In genomic region chr1:118785246-118785645, GRCh38 we compare ENCODE assay signal across 17 cellular contexts.
A peak's percentile ranks its signal among the peaks of the same experiment; 100 is the strongest.
DNase-seq lines count a peak whose midpoint lies in the region; ATAC-seq, FAIRE-seq and TF ChIP-seq lines count a peak whose summit lies in the region.
"Had no signal": no experiment of that assay in that cellular context is flagged by ENCODE, and none has a peak within 500 bp of the region (broad histone marks: within the 10 kb centered on the region; RNA-seq: fewer than 3 reads in every experiment).

No MANE protein-coding gene starts in this region.

- H3K36me3 ChIP-seq in DND-41 (ENCODE audit: insufficient read depth, low read length) (no peaks in the 10 kb centered on the region), neural progenitor cell (no peaks in the 10 kb centered on the region), small intestine (ENCODE audit: control insufficient read depth in 2 of 2, insufficient read depth in 2 of 2, low read length in 2 of 2) (no peaks in the 10 kb centered on the region)
- H3K36me3 ChIP-seq: gastroesophageal sphincter, sigmoid colon had no signal

- 53 to 74% (median 54%) methylated on average over 2 of the region's 2 CpGs for WGBS in small intestine, 3 donors

- no peaks in the 10 kb centered on the region for H3K27me3 ChIP-seq in DND-41 (ENCODE audit: insufficient read depth, low read length, poor library complexity)
- H3K27me3 ChIP-seq in neural progenitor cell = no peaks in the 10 kb centered on the region
- no peaks in the 10 kb centered on the region for H3K27me3 ChIP-seq in small intestine (ENCODE audit: control insufficient read depth in 2 of 2, insufficient read depth in 2 of 2, low read length in 2 of 2)
- H3K27me3 ChIP-seq: gastroesophageal sphincter, sigmoid colon had no signal

- H3K27ac Mint-ChIP-seq in neural progenitor cell = no peak overlapping the region
- H3K27ac Mint-ChIP-seq: activated T-cell treated with anti-CD3 and anti-CD28 coated beads, Interleukin-2, amount 50 U/mL, for 72 hours; CD8-positive, alpha-beta memory T cell; effector memory CD8-positive, alpha-beta T cell; naive thymus-derived CD8-positive, alpha-beta T cell had no signal

- ATAC-seq in DND-41 (ENCODE audit: insufficient read depth, low read depth) (peak; percentile 88), HG03378 (IDR thresholded peaks at IDR 0.05; ENCODE audit: unreplicated experiment) (no peak)
- ATAC-seq: activated T-cell treated with anti-CD3 and anti-CD28 coated beads, Interleukin-2, amount 50 U/mL, for 72 hours; effector memory CD8-positive, alpha-beta T cell; gastroesophageal sphincter; left colon; naive thymus-derived CD8-positive, alpha-beta T cell had no signal

- H3K4me3 Mint-ChIP-seq in neural progenitor cell = no peak overlapping the region
- H3K4me3 Mint-ChIP-seq: activated T-cell treated with anti-CD3 and anti-CD28 coated beads, Interleukin-2, amount 50 U/mL, for 72 hours; CD8-positive, alpha-beta memory T cell; effector memory CD8-positive, alpha-beta T cell; naive thymus-derived CD8-positive, alpha-beta T cell had no signal

- no peak for TF ChIP-seq CTCF in DND-41 (IDR thresholded peaks at IDR 0.05; ENCODE audit: borderline replicate concordance, extremely low read depth, low read length, poor library complexity, severe bottlenecking)
- TF ChIP-seq CTCF in neural progenitor cell (IDR thresholded peaks at IDR 0.05) = no peak

- in situ Hi-C loops in KBM-7 (cut with MboI; ENCODE audit: low pct_unique_long_range_greater_than_20kb, low sequenced_read_pairs) = no loop called here

- no peaks in the 10 kb centered on the region for H3K4me1 ChIP-seq in DND-41 (ENCODE audit: insufficient read depth, low read length)
- H3K4me1 ChIP-seq in neural progenitor cell = no peaks in the 10 kb centered on the region
- H3K4me1 ChIP-seq in small intestine (ENCODE audit: control insufficient read depth in 2 of 2, insufficient read depth in 1 of 2, low read depth in 1 of 2, low read length in 1 of 2) = no peaks in the 10 kb centered on the region
- H3K4me1 ChIP-seq: gastroesophageal sphincter, sigmoid colon had no signal

- H2AFZ ChIP-seq in DND-41 (ENCODE audit: low read depth, low read length) (no peak overlapping the region), neural progenitor cell (replicated peaks) (no peak overlapping the region)

- H4K20me1 ChIP-seq in DND-41 (ENCODE audit: insufficient read depth, low read length) (no peaks in the 10 kb centered on the region), neural progenitor cell (ENCODE audit: low read depth) (no peaks in the 10 kb centered on the region)

- H3K9me3 ChIP-seq in DND-41 (ENCODE audit: insufficient read depth, low read length, severe bottlenecking) = no peaks in the 10 kb centered on the region
- no peaks in the 10 kb centered on the region for H3K9me3 ChIP-seq in neural progenitor cell (ENCODE audit: low read depth)
- peaks cover 1% of the 10 kb centered on the region for H3K9me3 ChIP-seq in small intestine (ENCODE audit: control insufficient read depth, low read depth)
- H3K9me3 ChIP-seq: sigmoid colon had no signal

- FAIRE-seq in small intestine (lab: Jason Lieb, UNC) = no peak

- DNase-seq in DND-41 = peak; percentile 70
- DNase-seq in KBM-7 = peak; percentile 49
- DNase-seq in UCSD-AML1 (lab: John Stamatoyannopoulos, UW; ENCODE audit: unreplicated experiment) = peak; percentile 28
- peak; percentile 4 for DNase-seq in neural progenitor cell (ENCODE audit: low spot score)
- no peak for DNase-seq in pons (ENCODE audit: low spot score)
- no peak for DNase-seq in COLO668 (lab: John Stamatoyannopoulos, UW; ENCODE audit: unreplicated experiment)
- DNase-seq in small intestine = no peak
- DNase-seq: activated CD4-positive, alpha-beta T cell treated with anti-CD3 and anti-CD28 coated beads for 4 hours; activated T-cell treated with anti-CD3 and anti-CD28 coated beads, Interleukin-2, amount 50 U/mL, for 72 hours; CD8-positive, alpha-beta memory T cell; effector memory CD8-positive, alpha-beta T cell; naive thymus-derived CD8-positive, alpha-beta T cell; NCI-H748 treated with DMSO at 0.1 percent for 48 hours; sigmoid colon had no signal

- H3K9me3 Mint-ChIP-seq in neural progenitor cell = peaks cover 4% of the 10 kb centered on the region

- H3K4me3 ChIP-seq in DND-41 (ENCODE audit: low read depth in 1 of 2, low read length in 2 of 2) (no peak overlapping the region), neural progenitor cell (no peak overlapping the region), small intestine (ENCODE audit: low read depth in 1 of 2, low read length in 2 of 2) (no peak overlapping the region)
- H3K4me3 ChIP-seq: gastroesophageal sphincter, sigmoid colon had no signal

- H3K36me3 Mint-ChIP-seq in neural progenitor cell = no peaks in the 10 kb centered on the region
- H3K36me3 Mint-ChIP-seq: CD8-positive, alpha-beta memory T cell had no signal

- no peaks in the 10 kb centered on the region for H3F3A ChIP-seq in neural progenitor cell (ENCODE audit: low read depth)

- H3K9ac ChIP-seq in DND-41 (ENCODE audit: low read depth, low read length) (no peak overlapping the region), neural progenitor cell (no peak overlapping the region)

- H3K27ac ChIP-seq in DND-41 (ENCODE audit: low read length) (no peak overlapping the region), neural progenitor cell (no peak overlapping the region), small intestine (ENCODE audit: low read depth in 1 of 2, low read length in 1 of 2) (no peak overlapping the region)
- H3K27ac ChIP-seq: gastroesophageal sphincter, sigmoid colon had no signal

- no peaks in the 10 kb centered on the region for H3K27me3 Mint-ChIP-seq in neural progenitor cell (ENCODE audit: insufficient read depth, low read depth)
- H3K27me3 Mint-ChIP-seq: CD8-positive, alpha-beta memory T cell; effector memory CD8-positive, alpha-beta T cell; naive thymus-derived CD8-positive, alpha-beta T cell had no signal

- peaks cover 4% of the 10 kb centered on the region for H3K4me1 Mint-ChIP-seq in neural progenitor cell
- H3K4me1 Mint-ChIP-seq: CD8-positive, alpha-beta memory T cell; naive thymus-derived CD8-positive, alpha-beta T cell had no signal

- H3K4me2 ChIP-seq in DND-41 (ENCODE audit: insufficient read depth, low read length) (no peak overlapping the region), neural progenitor cell (no peak overlapping the region)

- no peaks in the 10 kb centered on the region for H3K79me2 ChIP-seq in DND-41 (ENCODE audit: insufficient read depth, low read length)
- H3K79me2 ChIP-seq in neural progenitor cell (ENCODE audit: low read depth) = no peaks in the 10 kb centered on the region

Comparison
In these comparisons a context has a peak if more than half of its experiments do, and no peak if none do; other contexts are left out.
1. DNase-seq: peak in DND-41 (single experiment), KBM-7 (single experiment), UCSD-AML1 (single experiment) and neural progenitor cell (single experiment); none in pons (single experiment), COLO668 (single experiment) and small intestine (single experiment).